ENCODE assay signal across 19 cellular contexts in the genomic region with DNA sequence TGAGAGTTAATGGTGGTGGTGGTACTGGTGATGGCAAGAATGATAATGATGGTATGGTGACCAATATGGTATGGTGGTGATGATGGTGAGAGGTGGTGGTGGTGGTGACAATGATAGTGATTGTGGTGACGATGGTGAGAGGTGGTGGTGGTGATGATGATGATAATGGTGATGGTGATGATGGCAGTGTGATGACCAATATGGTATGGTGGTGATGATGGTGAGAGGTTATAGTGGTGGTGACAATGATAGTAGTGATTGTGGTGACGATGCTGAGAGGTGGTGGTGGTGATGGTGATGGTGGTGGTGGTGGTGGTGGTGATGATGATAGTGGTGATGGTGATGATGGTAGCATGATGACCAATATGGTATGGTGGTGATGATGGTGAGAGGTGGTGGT.
A peak's percentile ranks its signal among the peaks of the same experiment; 100 is the strongest.
DNase-seq lines count a peak whose midpoint lies in the region; ATAC-seq, FAIRE-seq and TF ChIP-seq lines count a peak whose summit lies in the region.
"Had no signal": no experiment of that assay in that cellular context is flagged by ENCODE, and none has a peak within 500 bp of the region (broad histone marks: within the 10 kb centered on the region; RNA-seq: fewer than 3 reads in every experiment).

No MANE protein-coding gene starts in this region.

- no CpG with 5 or more reads among the region's 2 CpGs for WGBS in neuronal stem cell (ENCODE audit: extremely low coverage in 2 of 2, insufficient read length in 2 of 2, insufficient replicate concordance in 1 of 2), 2 donors

- H2BK12ac ChIP-seq in neuronal stem cell (ENCODE audit: low read length): no peak overlapping the region

- ATAC-seq in effector memory CD8-positive, alpha-beta T cell (replicated peaks): peak; percentile 19
- no peak for ATAC-seq in GM21825 (IDR thresholded peaks at IDR 0.05; ENCODE audit: unreplicated experiment)
- ATAC-seq: GM12878, K562 had no signal

- H2BK5ac ChIP-seq in neuronal stem cell (ENCODE audit: low read length): no peak overlapping the region

- DNase-seq in GM12891 (ENCODE audit: insufficient read length, low spot score) (no peak), neuronal stem cell (ENCODE audit: low spot score) (no peak), RPMI8226 (no peak), AG08396 (ENCODE audit: low spot score) (no peak)
- no peak for DNase-seq in effector memory CD8-positive, alpha-beta T cell
- no peak for DNase-seq in stimulated activated naive CD4-positive, alpha-beta T cell (lab: John Stamatoyannopoulos, UW)
- DNase-seq: 8988T; Caco-2; CD4-positive, alpha-beta T cell; DMS79 treated with DMSO at 0.1 percent for 48 hours; GF-D8; GOT3; H9 had no signal

- H3K27me3 ChIP-seq in BLaER1 (no peaks in the 10 kb centered on the region), neuronal stem cell (ENCODE audit: control insufficient read depth in 3 of 3, insufficient read depth in 3 of 3, low read depth in 1 of 3, low read length in 3 of 3) (no peaks in the 10 kb centered on the region)

- peaks cover 7% of the 10 kb centered on the region for H3K36me3 Mint-ChIP-seq in effector memory CD8-positive, alpha-beta T cell (ENCODE audit: insufficient read depth)

- no peak overlapping the region for H3K27ac Mint-ChIP-seq in effector memory CD8-positive, alpha-beta T cell
- H3K27ac Mint-ChIP-seq: B cell; CD4-positive, alpha-beta T cell; H9 had no signal

- H3K4me1 Mint-ChIP-seq in effector memory CD8-positive, alpha-beta T cell (ENCODE audit: low read depth in 2 of 2): peaks cover 3 to 9% of the 10 kb centered on the region in 2 donors
- H3K4me1 Mint-ChIP-seq: B cell had no signal

- H2AFZ ChIP-seq in neuronal stem cell (ENCODE audit: low read length): no peak overlapping the region

- H3K14ac ChIP-seq in neuronal stem cell (ENCODE audit: low read length): peak overlapping the region; percentile 58

- no peak overlapping the region for H3K18ac ChIP-seq in neuronal stem cell (ENCODE audit: low read length)

- H3K27ac ChIP-seq in BLaER1 (no peak overlapping the region), neuronal stem cell (replicated peaks; ENCODE audit: low read length) (no peak overlapping the region)
- H3K27ac ChIP-seq: C4-2B had no signal

- no peaks in the 10 kb centered on the region for H3K27me3 Mint-ChIP-seq in effector memory CD8-positive, alpha-beta T cell

- peaks cover 66% of the 10 kb centered on the region for H3K4me1 ChIP-seq in BLaER1
- H3K4me1 ChIP-seq in neuronal stem cell (ENCODE audit: control insufficient read depth in 2 of 2, insufficient read depth in 1 of 2, low read depth in 1 of 2, low read length in 2 of 2): peaks cover 0 to 4% of the 10 kb centered on the region in 2 donors
- H3K4me1 ChIP-seq: Caco-2 had no signal

- no peaks in the 10 kb centered on the region for H3K79me1 ChIP-seq in neuronal stem cell (ENCODE audit: low read depth, low read length)

- no peak overlapping the region for H4K91ac ChIP-seq in neuronal stem cell (ENCODE audit: low read depth, low read length, poor library complexity)

- TF ChIP-seq POLR2A in GM12891 (IDR thresholded peaks at IDR 0.05; ENCODE audit: low read depth, low read length): no peak

- peaks cover 8% of the 10 kb centered on the region; the same call in 1 of the 2 replicates for H3K9me3 ChIP-seq in BLaER1
- H3K9me3 ChIP-seq in neuronal stem cell (replicated peaks in 1 of 2; ENCODE audit: control insufficient read depth in 2 of 2, insufficient read depth in 1 of 2, low read depth in 1 of 2, low read length in 2 of 2): peaks cover 0 to 3% of the 10 kb centered on the region in 2 donors
- H3K9me3 ChIP-seq: Caco-2 had no signal

- H3K4ac ChIP-seq in neuronal stem cell (ENCODE audit: low read length): no peak overlapping the region

- H4K20me1 ChIP-seq in BLaER1: no peaks in the 10 kb centered on the region

- no peak overlapping the region for H2AK5ac ChIP-seq in neuronal stem cell (ENCODE audit: low read depth, low read length)

- H4K8ac ChIP-seq in neuronal stem cell (ENCODE audit: low read depth, low read length): peak overlapping the region; percentile 73

- no peaks in the 10 kb centered on the region for H3K9me3 Mint-ChIP-seq in effector memory CD8-positive, alpha-beta T cell
- H3K9me3 Mint-ChIP-seq: CD4-positive, alpha-beta T cell; H9 had no signal

- H2BK120ac ChIP-seq in neuronal stem cell (ENCODE audit: low read depth, low read length): no peak overlapping the region

- H3K36me3 ChIP-seq in BLaER1: peaks cover 47% of the 10 kb centered on the region
- peaks cover 0 to 10% of the 10 kb centered on the region in 2 donors for H3K36me3 ChIP-seq in neuronal stem cell (replicated peaks in 1 of 2; ENCODE audit: control insufficient read depth in 2 of 2, insufficient read depth in 2 of 2, low read length in 2 of 2)

- H3K9ac ChIP-seq in BLaER1 (no peak overlapping the region), neuronal stem cell (ENCODE audit: low read depth, low read length, poor library complexity) (no peak overlapping the region)

- peak overlapping the region; percentile 16 for H3K23ac ChIP-seq in neuronal stem cell (ENCODE audit: low read depth, low read length, poor library complexity)

- peak overlapping the region; percentile 94; the same call in 1 of the 2 replicates for H3K4me2 ChIP-seq in BLaER1
- H3K4me2 ChIP-seq in neuronal stem cell (ENCODE audit: insufficient read depth, low read length, poor library complexity, severe bottlenecking): no peak overlapping the region

- H3K4me3 ChIP-seq in BLaER1 (no peak overlapping the region), neuronal stem cell (ENCODE audit: low read length in 2 of 2) (peak overlapping the region in 1 of 2 donors; percentile 52)
- H3K4me3 ChIP-seq: GM12878, K562 had no signal

- no peak overlapping the region for H2BK15ac ChIP-seq in neuronal stem cell (ENCODE audit: low read length)

- no peak overlapping the region for H3K4me3 Mint-ChIP-seq in effector memory CD8-positive, alpha-beta T cell
- H3K4me3 Mint-ChIP-seq: B cell; CD4-positive, alpha-beta T cell; H9 had no signal

- FAIRE-seq in GM12891 (lab: Jason Lieb, UNC): peak; percentile 40
- FAIRE-seq: GM12878, K562 had no signal

TF ChIP-seq in GM12891, 5 proteins besides CTCF, POLR2A, EP300 and RAD21:
- TF ChIP-seq SPI1 (IDR thresholded peaks at IDR 0.05; ENCODE audit: low read depth, low read length): no peak
- TF ChIP-seq POU2F2 (IDR thresholded peaks at IDR 0.05; ENCODE audit: low read depth, low read length): no peak
- TF ChIP-seq PAX5 (IDR thresholded peaks at IDR 0.05; ENCODE audit: insufficient read depth, low read length, severe bottlenecking): no peak
- TF ChIP-seq POLR2AphosphoS5 (IDR thresholded peaks at IDR 0.05; ENCODE audit: low read depth, low read length): no peak
- no peak for TF ChIP-seq TAF1 (IDR thresholded peaks at IDR 0.05; ENCODE audit: low read depth, low read length)
